Comparison of ENCODE assay signal across 17 cellular contexts in the genomic region with DNA sequence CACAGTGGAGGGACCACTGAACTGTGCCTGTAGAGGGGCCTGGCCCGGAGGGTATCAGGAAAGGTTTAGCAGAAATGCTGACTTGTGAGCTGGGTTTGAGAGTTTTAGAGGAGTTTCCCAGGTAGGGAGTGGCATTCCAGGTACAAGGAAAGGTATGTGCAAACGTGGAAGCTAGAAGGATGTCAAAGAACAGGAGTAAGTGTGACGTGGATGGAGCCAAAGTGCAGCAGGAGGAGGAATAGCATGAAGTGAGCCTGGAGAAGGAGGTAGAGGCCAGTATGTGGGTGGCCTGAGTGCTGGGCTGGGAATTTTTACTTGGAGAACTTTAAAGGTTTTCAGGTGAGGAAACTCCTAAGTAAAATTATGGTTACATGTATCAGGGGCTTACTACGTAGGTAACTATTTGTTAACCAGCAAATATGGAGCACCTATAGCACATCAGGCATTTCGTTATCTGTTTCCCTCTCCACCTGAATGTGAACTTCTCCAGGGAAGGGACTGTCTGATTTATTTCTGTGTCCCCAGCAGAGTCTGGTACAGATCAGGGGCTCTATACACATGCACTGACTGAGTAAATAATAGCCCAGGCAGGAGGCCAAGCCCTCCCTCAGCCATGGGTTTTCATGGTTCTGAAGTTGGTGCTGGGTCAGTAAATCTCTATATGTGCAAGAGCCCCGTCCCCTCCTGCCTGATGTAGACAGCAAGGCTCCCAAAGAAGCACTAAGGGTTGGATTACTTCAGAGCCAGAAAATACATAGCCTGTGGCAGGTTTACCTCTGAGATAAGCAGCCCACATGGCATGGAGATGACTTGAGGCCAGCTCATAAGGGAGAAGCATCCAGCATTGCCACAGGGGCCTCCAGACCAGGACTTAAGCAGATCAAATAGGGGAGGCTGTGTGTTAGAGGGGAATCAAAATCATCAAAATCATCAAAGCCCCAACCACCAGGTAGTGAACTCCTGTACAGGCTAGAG. TPM values are rescaled to one million over a fixed set of nuclear protein-coding genes. Genes with fewer than 3 reads are reported as not detected.
A peak's percentile ranks its signal among the peaks of the same experiment; 100 is the strongest.
DNase-seq lines count a peak whose midpoint lies in the region; ATAC-seq and TF ChIP-seq lines count a peak whose summit lies in the region.
"Had no signal": no experiment of that assay in that cellular context is flagged by ENCODE, and none has a peak within 500 bp of the region (broad histone marks: within the 10 kb centered on the region; RNA-seq: fewer than 3 reads in every experiment).

No MANE protein-coding gene starts in this region.

- peak overlapping the region; percentile 81 for H3K27ac ChIP-seq in WERI-Rb-1
- H3K27ac ChIP-seq in stomach, result no peak overlapping the region
- H3K27ac ChIP-seq in colonic mucosa, result no peak overlapping the region
- H3K27ac ChIP-seq: C4-2B had no signal

- no peaks in the 10 kb centered on the region for H3K27me3 ChIP-seq in WERI-Rb-1 (ENCODE audit: insufficient read depth, low read depth, severe bottlenecking)
- no peaks in the 10 kb centered on the region for H3K27me3 ChIP-seq in stomach
- H3K27me3 ChIP-seq in colonic mucosa, result no peaks in the 10 kb centered on the region

- H3K4me1 ChIP-seq in stomach (peaks cover 0 to 12% (median 7%) of the 10 kb centered on the region in 4 donors), colonic mucosa (no peaks in the 10 kb centered on the region)

- H3K27ac Mint-ChIP-seq in activated CD8-positive, alpha-beta memory T cell treated with anti-CD3 and anti-CD28 coated beads, Interleukin-2, amount 10 ng/mL, durations not matched to agents 7 days and 5 days, result no peak overlapping the region
- H3K27ac Mint-ChIP-seq: H9 had no signal

- no peak for ATAC-seq in activated CD8-positive, alpha-beta memory T cell treated with anti-CD3 and anti-CD28 coated beads, Interleukin-2, amount 10 ng/mL, durations not matched to agents 7 days and 5 days
- no peak for ATAC-seq in HG03159 (IDR thresholded peaks at IDR 0.05; ENCODE audit: unreplicated experiment)
- ATAC-seq: SK-N-SH treated with all-trans-retinoic acid at 6 μM for 48 hours had no signal

- H3K27me3 Mint-ChIP-seq in activated CD8-positive, alpha-beta memory T cell treated with anti-CD3 and anti-CD28 coated beads, Interleukin-2, amount 10 ng/mL, durations not matched to agents 7 days and 5 days, result no peaks in the 10 kb centered on the region

- H3K4me1 Mint-ChIP-seq in activated CD8-positive, alpha-beta memory T cell treated with anti-CD3 and anti-CD28 coated beads, Interleukin-2, amount 10 ng/mL, durations not matched to agents 7 days and 5 days, result no peaks in the 10 kb centered on the region

- intact Hi-C loops in stomach (cut with DNase I; ENCODE audit: low total_unique reads) (no loop called here), colonic mucosa (cut with DNase I) (no loop called here)

- H3K4me3 ChIP-seq in WERI-Rb-1 (ENCODE audit: low read depth, low read length), result no peak overlapping the region
- H3K4me3 ChIP-seq in stomach, result no peak overlapping the region
- H3K4me3 ChIP-seq in colonic mucosa, result no peak overlapping the region

- no peak for TF ChIP-seq CTCF in WERI-Rb-1 (IDR thresholded peaks at IDR 0.05; ENCODE audit: low read depth, low read length)
- no peak for TF ChIP-seq CTCF in stomach (IDR thresholded peaks at IDR 0.05)
- TF ChIP-seq CTCF in colonic mucosa (IDR thresholded peaks at IDR 0.05), result no peak

- DNase-seq in activated CD8-positive, alpha-beta memory T cell treated with anti-CD3 and anti-CD28 coated beads, Interleukin-2, amount 50 U/mL, for 48 hours, result peak; percentile 20
- no peak for DNase-seq in activated CD8-positive, alpha-beta memory T cell treated with anti-CD3 and anti-CD28 coated beads, Interleukin-2, amount 10 ng/mL, durations not matched to agents 7 days and 5 days
- DNase-seq in WERI-Rb-1 (no peak), left kidney (ENCODE audit: low read depth, low spot score) (peak; percentile 29), stomach (peak; percentile 53), NCI-H1105 treated with DMSO at 0.1 percent for 48 hours (lab: John Stamatoyannopoulos, UW) (no peak), colonic mucosa (no peak)
- DNase-seq: COR-L47, DMS53, NCI-H1092, NCI-H524, SHP77 had no signal

- CTCF ChIA-PET in activated CD8-positive, alpha-beta memory T cell treated with anti-CD3 and anti-CD28 coated beads, Interleukin-2, amount 10 ng/mL, durations not matched to agents 7 days and 5 days (lab: Charles Lee), result no interaction called here

- H3K9me3 ChIP-seq in WERI-Rb-1 (ENCODE audit: severe bottlenecking) (no peaks in the 10 kb centered on the region), stomach (no peaks in the 10 kb centered on the region), colonic mucosa (no peaks in the 10 kb centered on the region)

- no peaks in the 10 kb centered on the region for H3K36me3 Mint-ChIP-seq in activated CD8-positive, alpha-beta memory T cell treated with anti-CD3 and anti-CD28 coated beads, Interleukin-2, amount 10 ng/mL, durations not matched to agents 7 days and 5 days

- H3K4me3 Mint-ChIP-seq in activated CD8-positive, alpha-beta memory T cell treated with anti-CD3 and anti-CD28 coated beads, Interleukin-2, amount 10 ng/mL, durations not matched to agents 7 days and 5 days, result no peak overlapping the region
- H3K4me3 Mint-ChIP-seq: H9 had no signal

- WGBS in stomach, 5 donors, result 40 to 61% (median 52%) methylated on average over 6 of the region's 6 CpGs

- no peak overlapping the region for H3K9ac ChIP-seq in colonic mucosa (ENCODE audit: low read depth in 2 of 2, low read length in 2 of 2)

- no peaks in the 10 kb centered on the region for H3K36me3 ChIP-seq in WERI-Rb-1
- no peaks in the 10 kb centered on the region for H3K36me3 ChIP-seq in stomach
- no peaks in the 10 kb centered on the region for H3K36me3 ChIP-seq in colonic mucosa

- TF ChIP-seq EP300 in stomach (IDR thresholded peaks at IDR 0.05), result no peak

- no peak for TF ChIP-seq POLR2A in stomach (IDR thresholded peaks at IDR 0.05)

- no peaks in the 10 kb centered on the region for H3K9me3 Mint-ChIP-seq in activated CD8-positive, alpha-beta memory T cell treated with anti-CD3 and anti-CD28 coated beads, Interleukin-2, amount 10 ng/mL, durations not matched to agents 7 days and 5 days (ENCODE audit: low read depth)
- H3K9me3 Mint-ChIP-seq: H9 had no signal

RNA-seq across cellular contexts. Expression of a gene that starts 43.4 kb away (rescaled TPM):
- under 1 TPM in 1 of 2 experiments, not detected in 1; 0.09 TPM for total RNA-seq in activated CD8-positive, alpha-beta memory T cell treated with anti-CD3 and anti-CD28 coated beads, Interleukin-2, amount 10 ng/mL, durations not matched to agents 7 days and 5 days
- total RNA-seq in stomach (under 1 TPM in 2 of 5 donors, not detected in 3; 0.18 to 0.58 TPM), colonic mucosa (under 1 TPM in 1 of 2 donors, not detected in 1; 0.10 TPM)
- polyA plus RNA-seq in stomach, result not detected
- total RNA-seq: H9, MCF 10A had no signal

RNA-seq across cellular contexts. Expression of a gene that starts 56.0 kb away (rescaled TPM):
- total RNA-seq in activated CD8-positive, alpha-beta memory T cell treated with anti-CD3 and anti-CD28 coated beads, Interleukin-2, amount 10 ng/mL, durations not matched to agents 7 days and 5 days, result 10 to 100 TPM; 11.8 to 13.1 TPM
- total RNA-seq in stomach (1 to 10 TPM; 2.2 to 8.8 (median 2.6) TPM), colonic mucosa (1 to 10 TPM; 4.4 to 5.9 TPM)
- 1 to 10 TPM; 1.8 to 3.1 (median 2.3) TPM for polyA plus RNA-seq in stomach

RNA-seq across cellular contexts. Expression of a gene that starts 56.4 kb away (rescaled TPM):
- 100 to 1,000 TPM; 165 to 171 TPM for total RNA-seq in activated CD8-positive, alpha-beta memory T cell treated with anti-CD3 and anti-CD28 coated beads, Interleukin-2, amount 10 ng/mL, durations not matched to agents 7 days and 5 days
- total RNA-seq in stomach (100 to 1,000 TPM in 4 of 5 donors, 10 to 100 TPM in 1; 95.7 to 322 (median 220) TPM), colonic mucosa (100 to 1,000 TPM; 470 to 887 TPM)
- 100 to 1,000 TPM; 103 to 179 (median 169) TPM for polyA plus RNA-seq in stomach

Comparison
In these comparisons a context has a peak if more than half of its experiments do, and no peak if none do; other contexts are left out.
1. DNase-seq: peak in activated CD8-positive, alpha-beta memory T cell treated with anti-CD3 and anti-CD28 coated beads, Interleukin-2, amount 50 U/mL, for 48 hours (single experiment), left kidney (single experiment) and stomach (single experiment); none in activated CD8-positive, alpha-beta memory T cell treated with anti-CD3 and anti-CD28 coated beads, Interleukin-2, amount 10 ng/mL, durations not matched to agents 7 days and 5 days (single experiment), WERI-Rb-1 (single experiment), NCI-H1105 treated with DMSO at 0.1 percent for 48 hours (single experiment) and colonic mucosa (single experiment).